Comparison of ENCODE assay signal across 31 cellular contexts in the genomic region with DNA sequence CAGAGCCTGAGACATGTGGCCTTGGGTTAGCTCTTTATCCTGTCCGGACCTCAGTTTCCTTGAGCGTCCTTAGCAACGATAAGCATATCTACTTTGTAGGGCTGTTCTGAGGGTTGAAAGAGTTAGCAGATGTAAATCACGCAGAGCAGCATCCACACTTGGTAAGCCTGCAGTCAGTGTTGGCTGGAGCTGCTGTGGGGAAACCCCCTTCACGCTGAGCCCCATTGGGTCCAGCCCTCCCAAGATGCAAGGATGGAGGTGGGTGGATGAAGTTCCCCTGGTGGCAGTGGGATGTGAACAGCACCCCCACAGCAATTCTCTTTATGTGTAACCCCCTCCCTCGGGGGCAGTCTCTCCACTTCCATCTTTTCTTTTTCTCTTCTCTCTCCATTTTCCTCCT.
"Had no signal": no experiment of that assay in that cellular context is flagged by ENCODE, and none has a peak within 500 bp of the region (broad histone marks: within the 10 kb centered on the region; RNA-seq: fewer than 3 reads in every experiment).

No MANE protein-coding gene starts in this region.

- H3K27ac Mint-ChIP-seq: activated B cell treated with CpG ODN at 0.5 μM for 24 hours; activated CD4-positive, alpha-beta memory T cell treated with anti-CD3 and anti-CD28 coated beads, Interleukin-2, amount 10 ng/mL, durations not matched to agents 7 days and 5 days; activated CD8-positive, alpha-beta memory T cell treated with anti-CD3 and anti-CD28 coated beads, Interleukin-2, amount 10 ng/mL, durations not matched to agents 7 days and 5 days; activated naive CD8-positive, alpha-beta T cell; activated T-helper 1 cell treated with anti-CD3 and anti-CD28 coated beads, Interleukin-12 subunit alpha, Interleukin-12 subunit beta, Interleukin-2, Interleukin-4 antibody, amounts not matched to agents 30 ng/mL and 10 ng/mL and 1 ng/mL, durations not matched to agents 14 hours and 24 hours and 36 hours; activated T-helper 2 cell treated with anti-CD3 and anti-CD28 coated beads, Interferon-gamma antibody, Interleukin-2, Interleukin-4, amounts not matched to agents 10 μg/mL and 5 μg/mL and 100 μg/mL, durations not matched to agents 14 hours and 24 hours and 36 hours; dendritic cell treated with granulocyte-macrophage colony-stimulating factor and Interleukin-4, amounts not matched to agents 40 ng/mL and 50 ng/mL, for 4 days had no signal

- H3K36me3 ChIP-seq: brain microvascular endothelial cell, esophagus muscularis mucosa, gastrocnemius medialis, heart left ventricle, WERI-Rb-1 had no signal

- H3K4me3 ChIP-seq: coronary artery, dorsolateral prefrontal cortex, esophagus muscularis mucosa, gastrocnemius medialis, heart left ventricle had no signal

- H3K4me3 Mint-ChIP-seq: activated B cell treated with CpG ODN at 0.5 μM for 24 hours; activated CD4-positive, alpha-beta memory T cell treated with anti-CD3 and anti-CD28 coated beads, Interleukin-2, amount 10 ng/mL, durations not matched to agents 7 days and 5 days; activated CD8-positive, alpha-beta memory T cell treated with anti-CD3 and anti-CD28 coated beads, Interleukin-2, amount 10 ng/mL, durations not matched to agents 7 days and 5 days; activated naive CD8-positive, alpha-beta T cell; activated T-helper 1 cell treated with anti-CD3 and anti-CD28 coated beads, Interleukin-12 subunit alpha, Interleukin-12 subunit beta, Interleukin-2, Interleukin-4 antibody, amounts not matched to agents 30 ng/mL and 10 ng/mL and 1 ng/mL, durations not matched to agents 14 hours and 24 hours and 36 hours; central memory CD8-positive, alpha-beta T cell; dendritic cell treated with granulocyte-macrophage colony-stimulating factor and Interleukin-4, amounts not matched to agents 40 ng/mL and 50 ng/mL, for 4 days had no signal

- H3K9me3 ChIP-seq: esophagus muscularis mucosa, gastrocnemius medialis, heart left ventricle had no signal

- H3K27me3 ChIP-seq: brain microvascular endothelial cell, esophagus muscularis mucosa, gastrocnemius medialis, heart left ventricle had no signal

- DNase-seq: activated B cell treated with CpG ODN at 0.5 μM for 24 hours; activated CD4-positive, alpha-beta memory T cell treated with anti-CD3 and anti-CD28 coated beads, Interleukin-2, amount 10 ng/mL, durations not matched to agents 7 days and 5 days; activated CD4-positive, alpha-beta T cell treated with anti-CD3 and anti-CD28 coated beads for 48 hours; activated CD4-positive, alpha-beta T cell treated with anti-CD3 and anti-CD28 coated beads, Interleukin-2, amount 50 U/mL, for 4 hours; activated CD8-positive, alpha-beta memory T cell treated with anti-CD3 and anti-CD28 coated beads, Interleukin-2, amount 10 ng/mL, durations not matched to agents 7 days and 5 days; activated CD8-positive, alpha-beta memory T cell treated with anti-CD3 and anti-CD28 coated beads, Interleukin-2, amount 50 U/mL, for 4 hours; activated effector memory CD4-positive, alpha-beta T cell treated with anti-CD3 and anti-CD28 coated beads, Interleukin-2, amount 50 U/mL, for 16 hours; activated naive CD4-positive, alpha-beta T cell treated with anti-CD3 and anti-CD28 coated beads, Interleukin-2, amount 50 U/mL, for 16 hours; activated T-cell treated with anti-CD3 and anti-CD28 coated beads, Interleukin-2, amount 50 U/mL, for 1 hour; activated T-cell treated with anti-CD3 and anti-CD28 coated beads, Interleukin-2, amount 50 U/mL, for 48 hours; amniotic stem cell; anterior cingulate cortex; brain microvascular endothelial cell; dorsolateral prefrontal cortex; effector memory CD4-positive, alpha-beta T cell; erythroblast; foreskin keratinocyte; gastrocnemius medialis; glutamatergic neuron; heart left ventricle; T-helper 1 cell; T-helper 2 cell; WERI-Rb-1 had no signal

- H3K27me3 Mint-ChIP-seq: activated B cell treated with CpG ODN at 0.5 μM for 24 hours; activated naive CD8-positive, alpha-beta T cell had no signal

- H3K4me1 ChIP-seq: foreskin keratinocyte, gastrocnemius medialis had no signal

- H3K9me3 Mint-ChIP-seq: activated B cell treated with CpG ODN at 0.5 μM for 24 hours; activated CD4-positive, alpha-beta memory T cell treated with anti-CD3 and anti-CD28 coated beads, Interleukin-2, amount 10 ng/mL, durations not matched to agents 7 days and 5 days; activated T-helper 1 cell treated with anti-CD3 and anti-CD28 coated beads, Interleukin-12 subunit alpha, Interleukin-12 subunit beta, Interleukin-2, Interleukin-4 antibody, amounts not matched to agents 30 ng/mL and 10 ng/mL and 1 ng/mL, durations not matched to agents 14 hours and 24 hours and 36 hours; activated T-helper 2 cell treated with anti-CD3 and anti-CD28 coated beads, Interferon-gamma antibody, Interleukin-2, Interleukin-4, amounts not matched to agents 10 μg/mL and 5 μg/mL and 100 μg/mL, durations not matched to agents 14 hours and 24 hours and 36 hours; central memory CD8-positive, alpha-beta T cell; dendritic cell treated with granulocyte-macrophage colony-stimulating factor and Interleukin-4, amounts not matched to agents 40 ng/mL and 50 ng/mL, for 4 days had no signal

- H3K36me3 Mint-ChIP-seq: activated CD8-positive, alpha-beta memory T cell treated with anti-CD3 and anti-CD28 coated beads, Interleukin-2, amount 10 ng/mL, durations not matched to agents 7 days and 5 days had no signal

- ATAC-seq: activated CD4-positive, CD25-positive, alpha-beta regulatory T cell treated with anti-CD3 and anti-CD28 coated beads, Interleukin-2, amount 50 U/mL, for 24 hours; activated CD8-positive, alpha-beta memory T cell treated with anti-CD3 and anti-CD28 coated beads, Interleukin-2, amount 10 ng/mL, durations not matched to agents 7 days and 5 days; foreskin keratinocyte; gastrocnemius medialis; heart left ventricle had no signal

- H3K4me1 Mint-ChIP-seq: activated B cell treated with CpG ODN at 0.5 μM for 24 hours had no signal

- H3K27ac ChIP-seq: brain microvascular endothelial cell, coronary artery, dorsolateral prefrontal cortex, esophagus muscularis mucosa, foreskin keratinocyte, gastrocnemius medialis, heart left ventricle, WERI-Rb-1 had no signal
